3 cellular contexts compared by ENCODE assay signal in the genomic region with DNA sequence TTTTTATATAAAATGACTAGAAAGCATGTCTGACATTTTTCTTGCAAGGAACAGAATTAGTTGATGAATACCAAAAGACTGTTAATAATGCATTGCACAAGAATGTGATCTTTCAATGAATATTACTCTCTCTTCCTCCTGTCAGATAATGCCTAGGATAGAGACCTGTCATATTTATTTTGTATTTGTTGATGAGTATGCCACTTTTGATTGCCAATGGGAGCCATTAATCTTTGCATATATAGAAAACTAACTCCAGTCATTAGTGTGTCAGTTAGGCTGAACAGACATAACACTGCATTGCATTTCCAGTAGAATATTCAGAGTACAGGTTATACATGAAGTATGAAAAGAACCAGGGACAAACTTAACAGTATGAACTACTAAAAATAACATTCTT.
"Had no signal": no experiment of that assay in that cellular context is flagged by ENCODE, and none has a peak within 500 bp of the region (broad histone marks: within the 10 kb centered on the region; RNA-seq: fewer than 3 reads in every experiment).

No MANE protein-coding gene starts in this region.

- H3K4me3 ChIP-seq: GM12878 had no signal

- DNase-seq: GDM1, GF-D8 had no signal
